20 cellular contexts compared by ENCODE assay signal in genomic region chr22:30903876-30904460, GRCh38.
DNase-seq lines count a peak whose midpoint lies in the region; ATAC-seq and TF ChIP-seq lines count a peak whose summit lies in the region.
"Had no signal": no experiment of that assay in that cellular context is flagged by ENCODE, and none has a peak within 500 bp of the region (broad histone marks: within the 10 kb centered on the region; RNA-seq: fewer than 3 reads in every experiment).

No MANE protein-coding gene starts in this region.

- H3K4me3 Mint-ChIP-seq in type B pancreatic cell: no peak overlapping the region
- H3K4me3 Mint-ChIP-seq: CD4-positive, alpha-beta memory T cell had no signal

- H3K27me3 ChIP-seq in cardiac muscle cell: no peaks in the 10 kb centered on the region
- no peaks in the 10 kb centered on the region for H3K27me3 ChIP-seq in WERI-Rb-1 (ENCODE audit: insufficient read depth, low read depth, severe bottlenecking)
- H3K27me3 ChIP-seq: SJSA1 had no signal

- H3K27ac ChIP-seq in cardiac muscle cell: peak overlapping the region; percentile 30
- H3K27ac ChIP-seq in WERI-Rb-1: no peak overlapping the region
- H3K27ac ChIP-seq: PC-9, SJSA1 had no signal

- H3K4me1 Mint-ChIP-seq in type B pancreatic cell (ENCODE audit: unreplicated experiment): no peaks in the 10 kb centered on the region

- intact Hi-C loops in Right ventricle myocardium inferior (cut with DNase I): no loop called here

- TF ChIP-seq CTCF in cardiac muscle cell (IDR thresholded peaks at IDR 0.05; ENCODE audit: low read depth, low read length) (no peak), type B pancreatic cell (conservative IDR thresholded peaks at IDR 0.05) (no peak), WERI-Rb-1 (IDR thresholded peaks at IDR 0.05; ENCODE audit: low read depth, low read length) (no peak)

- no peak overlapping the region for H3K27ac Mint-ChIP-seq in type B pancreatic cell

- no peak overlapping the region for H3K4me3 ChIP-seq in cardiac muscle cell
- H3K4me3 ChIP-seq in WERI-Rb-1 (ENCODE audit: low read depth, low read length): no peak overlapping the region
- H3K4me3 ChIP-seq: PC-9, SJSA1 had no signal

- H3K27me3 Mint-ChIP-seq in type B pancreatic cell: no peaks in the 10 kb centered on the region
- H3K27me3 Mint-ChIP-seq: CD4-positive, alpha-beta memory T cell had no signal

- DNase-seq in cardiac muscle cell (ENCODE audit: low read depth in 1 of 2, low spot score in 1 of 2): no peak
- DNase-seq in Right ventricle myocardium inferior (ENCODE audit: missing footprints): no peak
- DNase-seq in cerebellum (ENCODE audit: low spot score): peak; percentile 34
- peak; percentile 74 for DNase-seq in myocyte (ENCODE audit: low read depth)
- DNase-seq in type B pancreatic cell (ENCODE audit: extremely low spot score, unreplicated experiment): peak; percentile 32
- DNase-seq in WERI-Rb-1: no peak
- DNase-seq: CD4-positive, alpha-beta memory T cell; COR-L47; DMS79 treated with DMSO at 0.1 percent for 48 hours; Karpas-422; NCI-H1092 treated with DMSO at 0.1 percent for 48 hours; NCI-H1436 treated with DMSO at 0.1 percent for 48 hours; NCI-H187 treated with DMSO at 0.1 percent for 48 hours; NCI-H526; NCI-H82; PC-9; Right ventricle myocardium superior had no signal

- H3K4me1 ChIP-seq in cardiac muscle cell (ENCODE audit: low read depth): no peaks in the 10 kb centered on the region
- H3K4me1 ChIP-seq: SJSA1 had no signal

- H3K36me3 Mint-ChIP-seq in type B pancreatic cell: peaks cover 22% of the 10 kb centered on the region

- no peak for ATAC-seq in Right ventricle myocardium inferior
- ATAC-seq in GM21723 (IDR thresholded peaks at IDR 0.05; ENCODE audit: unreplicated experiment): no peak
- ATAC-seq: HCT116 had no signal

- H3K36me3 ChIP-seq in cardiac muscle cell (peaks cover 6% of the 10 kb centered on the region), WERI-Rb-1 (peaks cover 39% of the 10 kb centered on the region)
- H3K36me3 ChIP-seq: SJSA1 had no signal

- H3K9me3 Mint-ChIP-seq in type B pancreatic cell: no peaks in the 10 kb centered on the region

- H3K9me3 ChIP-seq in cardiac muscle cell (ENCODE audit: low read depth): no peaks in the 10 kb centered on the region
- peaks cover 2% of the 10 kb centered on the region for H3K9me3 ChIP-seq in WERI-Rb-1 (ENCODE audit: severe bottlenecking)
- H3K9me3 ChIP-seq: SJSA1 had no signal

Comparison
In these comparisons a context has a peak if more than half of its experiments do, and no peak if none do; other contexts are left out.
1. DNase-seq: peak in cerebellum (single experiment), myocyte (single experiment) and type B pancreatic cell (single experiment); none in cardiac muscle cell (0 of 2), Right ventricle myocardium inferior (single experiment) and WERI-Rb-1 (single experiment).